ENCODE assay signal across 8 cellular contexts in genomic region chr12:50282581-50283229, GRCh38. TPM values are rescaled to one million over a fixed set of nuclear protein-coding genes. Genes with fewer than 3 reads are reported as not detected.
DNase-seq lines count a peak whose midpoint lies in the region; ATAC-seq and TF ChIP-seq lines count a peak whose summit lies in the region.

No MANE protein-coding gene starts in this region.

- peaks cover 18% of the 10 kb centered on the region for H3K79me2 ChIP-seq in HCT116 (ENCODE audit: insufficient read depth, low read length)

- H3K36me3 ChIP-seq in BLaER1 (no peaks in the 10 kb centered on the region), HCT116 (ENCODE audit: control insufficient read depth in 1 of 2, insufficient read depth in 2 of 2, low read length in 2 of 2) (0 out of 4 replicates have a peak, but pooled peaks cover 0 to 5% of the 10 kb centered on the region in 2 experiments), Peyer's patch (no peaks in the 10 kb centered on the region), endodermal cell (ENCODE audit: control insufficient read depth, insufficient read depth, low read length) (no peaks in the 10 kb centered on the region), mucosa of rectum (ENCODE audit: control insufficient read depth in 2 of 2, insufficient read depth in 2 of 2, low read length in 2 of 2) (peaks cover 0 to 2% of the 10 kb centered on the region in 2 donors)

- H3K27me3 ChIP-seq in BLaER1 (no peaks in the 10 kb centered on the region), HCT116 (ENCODE audit: insufficient read depth, low read length) (no peaks in the 10 kb centered on the region), Peyer's patch (no peaks in the 10 kb centered on the region), endodermal cell (ENCODE audit: control insufficient read depth, insufficient read depth, low read length, poor library complexity, severe bottlenecking) (peaks cover 7% of the 10 kb centered on the region), mucosa of rectum (ENCODE audit: control insufficient read depth in 2 of 2, insufficient read depth in 2 of 2, low read length in 2 of 2) (no peaks in the 10 kb centered on the region)

- no peak for TF ChIP-seq RAD21 in HCT116 (IDR thresholded peaks at IDR 0.05; ENCODE audit: low read depth)

- TSS peak; percentile 72 for BruUV-seq in HCT116 (replicated peaks; lab: Mats Ljungman, UMichigan)

- peaks cover 12% of the 10 kb centered on the region for H3K4me1 Mint-ChIP-seq in endodermal cell

- TF ChIP-seq CTCF in HCT116 (IDR thresholded peaks at IDR 0.05 in 2 of 3, conservative IDR thresholded peaks at IDR 0.05 in 1 of 3; ENCODE audit: borderline replicate concordance in 1 of 3, insufficient read depth in 1 of 3, low read depth in 2 of 3, low read length in 2 of 3) (no peak), Peyer's patch (IDR thresholded peaks at IDR 0.05) (no peak), endodermal cell (conservative IDR thresholded peaks at IDR 0.05) (no peak)

- peak overlapping the region; percentile 91 for H3K27ac Mint-ChIP-seq in endodermal cell

- H3K27me3 Mint-ChIP-seq in endodermal cell (ENCODE audit: insufficient read depth), result peaks cover 7% of the 10 kb centered on the region

- H3K9me3 ChIP-seq in BLaER1 (no peaks in the 10 kb centered on the region), HCT116 (ENCODE audit: control insufficient read depth in 1 of 2, insufficient read depth in 1 of 2, low read depth in 1 of 2, low read length in 2 of 2) (no peaks in the 10 kb centered on the region), Peyer's patch (no peaks in the 10 kb centered on the region), endodermal cell (ENCODE audit: control insufficient read depth, low read length) (no peaks in the 10 kb centered on the region), mucosa of rectum (ENCODE audit: control insufficient read depth in 2 of 2, low read length in 2 of 2) (no peaks in the 10 kb centered on the region)

- peak overlapping the region; percentile 78 for H3K4me3 Mint-ChIP-seq in endodermal cell

- no peaks in the 10 kb centered on the region for H3K36me3 Mint-ChIP-seq in endodermal cell (ENCODE audit: low read depth)

- no peaks in the 10 kb centered on the region for H3K9me2 ChIP-seq in HCT116 (ENCODE audit: insufficient read depth)

- H4K20me1 ChIP-seq in BLaER1 (no peaks in the 10 kb centered on the region), HCT116 (ENCODE audit: insufficient read depth) (no peaks in the 10 kb centered on the region)

- H3K9ac ChIP-seq in BLaER1 (peak overlapping the region; percentile 77), HCT116 (ENCODE audit: low read length) (peak overlapping the region; percentile 83), endodermal cell (ENCODE audit: extremely low read depth, low read length, poor library complexity, severe bottlenecking) (peak overlapping the region; percentile 38), mucosa of rectum (ENCODE audit: low read depth in 1 of 2, low read length in 2 of 2) (peak overlapping the region; percentile 92 to 96)

- intact Hi-C loops in HCT116 (cut with micrococcal nuclease), result no loop called here

- ATAC-seq in HCT116 (peak; percentile 30), GM19035 (IDR thresholded peaks at IDR 0.05; ENCODE audit: unreplicated experiment) (no peak)

- CTCF ChIA-PET in HCT116 (lab: Charles Lee), result interaction anchor here (0.7 to 1.3 kb wide), 2 partner anchors 8 to 171 kb away, joined by 3 to 5 read pairs; partner anchors contain the start of gene COX14

- H3K4me1 ChIP-seq in BLaER1, result peaks cover 17% of the 10 kb centered on the region
- H3K4me1 ChIP-seq in HCT116 (ENCODE audit: control insufficient read depth in 1 of 2, insufficient read depth in 2 of 2, low read length in 2 of 2), result peaks cover 4 to 26% of the 10 kb centered on the region in 2 experiments; a peak in 3 of 4 replicates
- peaks cover 0 to 15% (median 0%) of the 10 kb centered on the region in 4 donors for H3K4me1 ChIP-seq in Peyer's patch
- H3K4me1 ChIP-seq in endodermal cell (ENCODE audit: control insufficient read depth, insufficient read depth, low read length), result peaks cover 3% of the 10 kb centered on the region
- H3K4me1 ChIP-seq in mucosa of rectum (ENCODE audit: control insufficient read depth in 2 of 2, insufficient read depth in 2 of 2, low read length in 2 of 2), result peaks cover 4 to 8% of the 10 kb centered on the region in 2 donors

- no peaks in the 10 kb centered on the region for H3K9me3 Mint-ChIP-seq in endodermal cell

- TF ChIP-seq POLR2A in HCT116 (IDR thresholded peaks at IDR 0.05; ENCODE audit: borderline replicate concordance, extremely low read depth, insufficient read depth, insufficient read length) (no peak), Peyer's patch (IDR thresholded peaks at IDR 0.05) (no peak)

- H3K4me2 ChIP-seq in BLaER1 (peak overlapping the region; percentile 80), HCT116 (ENCODE audit: low read length) (peak overlapping the region; percentile 87)

- no peak for DNase-seq in HCT116 (ENCODE audit: low read depth, low spot score)
- no peak for DNase-seq in Peyer's patch
- DNase-seq in endodermal cell, result no peak
- no peak for DNase-seq in AML-193 (lab: John Stamatoyannopoulos, UW)
- no peak for DNase-seq in SKM-1 (lab: John Stamatoyannopoulos, UW; ENCODE audit: unreplicated experiment)

- H3K4me3 ChIP-seq in BLaER1, result peak overlapping the region; percentile 76
- peak overlapping the region; percentile 71 to 81 for H3K4me3 ChIP-seq in HCT116 (replicated peaks in 1 of 2; ENCODE audit: low read depth in 1 of 2, low read length in 2 of 2)
- peak overlapping the region; percentile 51 to 95 (median 78) for H3K4me3 ChIP-seq in Peyer's patch
- peak overlapping the region; percentile 82 for H3K4me3 ChIP-seq in endodermal cell (ENCODE audit: low read length)
- H3K4me3 ChIP-seq in mucosa of rectum (ENCODE audit: low read length in 2 of 2), result peak overlapping the region; percentile 83 to 96

- H2AFZ ChIP-seq in HCT116 (ENCODE audit: low read depth, low read length, poor library complexity, severe bottlenecking), result no peak overlapping the region

- RAD21 ChIA-PET in HCT116 (lab: Charles Lee; ENCODE audit: low non-redundant PET in 1 of 2, low total read pairs in 2 of 2, uncharacterized antibody in 2 of 2, unreplicated experiment in 2 of 2), result no interaction called here

- H3K27ac ChIP-seq in BLaER1 (no peak overlapping the region), HCT116 (ENCODE audit: low read depth, low read length) (peak overlapping the region; percentile 27; the same call in 1 of the 2 replicates), Peyer's patch (peak overlapping the region; percentile 70 to 89 (median 76)), endodermal cell (ENCODE audit: low read depth, low read length) (no peak overlapping the region), mucosa of rectum (ENCODE audit: low read depth in 2 of 2, low read length in 2 of 2) (peak overlapping the region; percentile 88 to 90)

- 58 to 62% methylated on average over 17 to 19 of the region's 19 CpGs for WGBS in endodermal cell (ENCODE audit: insufficient coverage in 1 of 2, insufficient read length in 1 of 2), 2 experiments

- POLR2A ChIA-PET in HCT116 (lab: Charles Lee), result interaction anchor here (0.6 to 1.5 kb wide), 6 partner anchors 9 to 170 kb away, joined by 3 to 7 read pairs (median 4); partner anchors contain the start of gene COX14

TF ChIP-seq in HCT116, 20 proteins besides CTCF, POLR2A, EP300 and RAD21 (continues in another document):
- TF ChIP-seq EZH2phosphoT487 (IDR thresholded peaks at IDR 0.05; ENCODE audit: borderline replicate concordance) (no peak), POLR2AphosphoS5 (IDR thresholded peaks at IDR 0.05; ENCODE audit: low read depth, low read length) (no peak), ZFX (IDR thresholded peaks at IDR 0.05) (no peak), SIN3A (IDR thresholded peaks at IDR 0.05; ENCODE audit: low read depth) (no peak), EGR1 (IDR thresholded peaks at IDR 0.05; ENCODE audit: low read depth) (no peak), EZH2 (IDR thresholded peaks at IDR 0.05) (no peak), CEBPB (IDR thresholded peaks at IDR 0.05; ENCODE audit: low read depth) (no peak), FOSL1 (IDR thresholded peaks at IDR 0.05; ENCODE audit: low read depth) (no peak), JUND (IDR thresholded peaks at IDR 0.05) (no peak), TCF7L2 (IDR thresholded peaks at IDR 0.05; ENCODE audit: borderline replicate concordance, extremely low read depth, insufficient read depth, insufficient read length) (no peak), REST (IDR thresholded peaks at IDR 0.05; ENCODE audit: low read depth) (no peak), ZNF274 (IDR thresholded peaks at IDR 0.05; ENCODE audit: low read depth, low read length) (no peak), MAX (IDR thresholded peaks at IDR 0.05) (no peak)

RNA-seq across cellular contexts. Expression of gene LIMA1, which starts 0.6 kb away (rescaled TPM):
- total RNA-seq in HCT116 (2021; ENCODE audit: unreplicated experiment) (79.6 TPM), Peyer's patch (100 to 1,000 TPM; 253 to 280 (median 274) TPM), endodermal cell (10 to 100 TPM; 20.1 to 26.0 TPM)
- 31.8 and 36.5 TPM in 2 replicates for polyA plus RNA-seq in HCT116 (2012)
- 28.6 TPM for polyA plus RNA-seq in endodermal cell (2013, experiment 1 of 2)
- polyA plus RNA-seq in endodermal cell (2013, experiment 2 of 2), result 26.3 TPM

Comparison
In these comparisons a context has a peak if more than half of its experiments do, and no peak if none do; other contexts are left out.
1. H3K27ac ChIP-seq: peak in HCT116 (single experiment), Peyer's patch (4 of 4) and mucosa of rectum (2 of 2); none in BLaER1 (single experiment) and endodermal cell (single experiment).
2. H3K9ac ChIP-seq: peak in every context shown above with its lines; median percentile 94 in mucosa of rectum; 83 in HCT116; 77 in BLaER1; 38 in endodermal cell.
3. Peak in every context shown above with its lines, with median percentiles within 50 percentile points of each other: H3K4me3 ChIP-seq.